In the genomic region with DNA sequence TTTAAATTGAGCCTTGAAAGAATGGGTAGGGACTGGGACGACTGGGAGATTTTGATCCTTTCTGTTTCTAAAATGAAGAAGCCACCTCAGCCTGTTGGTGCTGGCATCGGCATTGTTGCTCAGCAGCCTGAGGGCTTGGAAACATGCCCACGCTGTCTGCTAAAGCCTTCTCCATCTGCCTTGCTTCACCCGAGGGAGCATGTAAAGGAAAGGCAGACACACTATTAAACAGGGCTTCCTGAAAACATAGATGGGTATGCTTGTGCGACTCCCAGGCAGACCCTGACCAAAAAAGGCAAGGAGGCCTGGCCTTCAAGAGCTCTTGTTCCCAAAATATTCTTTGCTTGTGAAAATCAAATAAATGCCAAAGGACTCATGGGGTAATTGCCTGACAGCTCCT, we compare ENCODE assay signal across 10 cellular contexts.
DNase-seq lines count a peak whose midpoint lies in the region; ATAC-seq and TF ChIP-seq lines count a peak whose summit lies in the region.
"Had no signal": no experiment of that assay in that cellular context is flagged by ENCODE, and none has a peak within 500 bp of the region (broad histone marks: within the 10 kb centered on the region; RNA-seq: fewer than 3 reads in every experiment).

No MANE protein-coding gene starts in this region.

- in situ Hi-C loops in GM23248 (cut with MboI) (no loop called here), SK-MEL-5 (cut with HindIII; ENCODE audit: low pct_unique_long_range_greater_than_20kb, low sequenced_read_pairs) (no loop called here), brain microvascular endothelial cell (cut with HindIII; ENCODE audit: low pct_ligation_motif_present, low sequenced_read_pairs) (no loop called here)

- H3K9me2 ChIP-seq in GM23248 (ENCODE audit: insufficient read depth): no peaks in the 10 kb centered on the region

- no peaks in the 10 kb centered on the region for H3K9me3 ChIP-seq in GM23248 (ENCODE audit: low read depth)
- H3K9me3 ChIP-seq: right lobe of liver had no signal

- no peaks in the 10 kb centered on the region for H3K36me3 ChIP-seq in GM23248 (ENCODE audit: low read depth)
- no peaks in the 10 kb centered on the region for H3K36me3 ChIP-seq in brain microvascular endothelial cell (replicated peaks)
- H3K36me3 ChIP-seq: right lobe of liver had no signal

- peak overlapping the region; percentile 54; the same call in 1 of the 2 replicates for H3K9ac ChIP-seq in GM23248

- no peaks in the 10 kb centered on the region for H4K20me1 ChIP-seq in GM23248 (ENCODE audit: insufficient read depth)

- H3F3A ChIP-seq in GM23248 (ENCODE audit: insufficient read depth): no peaks in the 10 kb centered on the region

- no peak overlapping the region for H3K4me3 ChIP-seq in GM23248
- H3K4me3 ChIP-seq in brain microvascular endothelial cell (ENCODE audit: low read depth, low read length): no peak overlapping the region
- H3K4me3 ChIP-seq: right lobe of liver had no signal

- H3K4me2 ChIP-seq in GM23248 (ENCODE audit: unreplicated experiment): peak overlapping the region; percentile 61

- H3K79me2 ChIP-seq in GM23248 (ENCODE audit: insufficient read depth): no peaks in the 10 kb centered on the region

- ATAC-seq in GM21786 (IDR thresholded peaks at IDR 0.05; ENCODE audit: unreplicated experiment): no peak
- no peak for ATAC-seq in GM21390 (IDR thresholded peaks at IDR 0.05; ENCODE audit: unreplicated experiment)

- no peak for TF ChIP-seq CTCF in brain microvascular endothelial cell (IDR thresholded peaks at IDR 0.05; ENCODE audit: low read depth, low read length, missing control alignments)

- H3K27ac ChIP-seq in GM23248 (peak overlapping the region; percentile 44; the same call in 1 of the 2 replicates), brain microvascular endothelial cell (no peak overlapping the region)
- H3K27ac ChIP-seq: HL-60, right lobe of liver had no signal

- DNase-seq in GM23248: peak; percentile 95
- peak; percentile 60 for DNase-seq in SK-MEL-5 (ENCODE audit: low read depth, low spot score)
- DNase-seq in fibroblast of the conjunctiva (ENCODE audit: low read depth): peak; percentile 70
- peak; percentile 57 for DNase-seq in renal cortical epithelial cell (ENCODE audit: low read depth)
- no peak for DNase-seq in NCI-H748 treated with DMSO at 0.1 percent for 48 hours (lab: John Stamatoyannopoulos, UW)
- DNase-seq in brain microvascular endothelial cell: no peak

- H3K27me3 ChIP-seq in GM23248 (replicated peaks; ENCODE audit: insufficient read depth) (no peaks in the 10 kb centered on the region), brain microvascular endothelial cell (replicated peaks) (no peaks in the 10 kb centered on the region)
- H3K27me3 ChIP-seq: right lobe of liver had no signal

- WGBS in GM23248 (ENCODE audit: low coverage in 1 of 2, low lambda C conversion rate in 2 of 2, missing lambda C conversion rate in 2 of 2), 2 experiments: 6 to 7% methylated on average over 5 of the region's 5 CpGs

- H3K4me1 ChIP-seq in GM23248 (ENCODE audit: insufficient read depth): peaks cover 24% of the 10 kb centered on the region
- H3K4me1 ChIP-seq: right lobe of liver had no signal

- H2AFZ ChIP-seq in GM23248: peak overlapping the region; percentile 80

Comparison
In these comparisons a context has a peak if more than half of its experiments do, and no peak if none do; other contexts are left out.
1. DNase-seq: peak in GM23248 (single experiment), SK-MEL-5 (single experiment), fibroblast of the conjunctiva (single experiment) and renal cortical epithelial cell (single experiment); none in NCI-H748 treated with DMSO at 0.1 percent for 48 hours (single experiment) and brain microvascular endothelial cell (single experiment).